29 cellular contexts compared by ENCODE assay signal in the genomic region with DNA sequence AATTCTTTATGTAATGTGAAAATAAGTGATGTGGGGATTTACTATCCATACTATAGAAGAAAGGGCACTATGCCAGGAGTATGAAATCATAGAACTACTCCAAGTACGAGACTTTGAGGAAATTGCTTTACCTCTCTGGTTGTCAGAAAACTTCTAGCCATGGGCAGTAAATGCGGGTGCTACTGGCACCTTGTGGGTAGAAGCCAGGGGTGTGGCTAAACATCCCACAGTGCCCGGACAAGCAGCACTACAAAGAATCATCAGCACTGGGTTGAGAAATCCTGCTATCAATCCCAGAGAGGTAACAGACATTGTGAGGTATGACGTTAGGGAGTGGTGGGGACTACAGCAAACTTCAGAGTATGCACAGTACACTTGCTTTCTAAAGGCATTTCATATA.
"Had no signal": no experiment of that assay in that cellular context is flagged by ENCODE, and none has a peak within 500 bp of the region (broad histone marks: within the 10 kb centered on the region; RNA-seq: fewer than 3 reads in every experiment).

No MANE protein-coding gene starts in this region.

- H3K27ac ChIP-seq: adrenal gland, body of pancreas, cardiac muscle cell, colonic mucosa, heart right ventricle, left lung, lower lobe of right lung, pancreas, prostate gland, stomach, suprapubic skin, tibial artery had no signal

- H3K27me3 ChIP-seq: adrenal gland, body of pancreas, cardiac muscle cell, colonic mucosa, pancreas, stomach, suprapubic skin, tibial artery had no signal

- ATAC-seq: activated CD4-positive, alpha-beta T cell treated with anti-CD3 and anti-CD28 coated beads for 36 hours; body of pancreas; heart right ventricle; lower lobe of right lung; mucosa of descending colon; pancreas; stimulated activated naive B cell treated with anti-CD40 and anti-IgM and Interleukin-4, amounts not matched to agents 10 μg/mL and 1 μg/mL and 100 μg/mL, for 72 hours; T-cell had no signal

- H3K27ac Mint-ChIP-seq: activated B cell treated with CpG ODN at 0.5 μM for 24 hours; activated CD4-positive, alpha-beta T cell treated with anti-CD3 and anti-CD28 coated beads for 36 hours; activated naive CD8-positive, alpha-beta T cell treated with anti-CD3 and anti-CD28 coated beads for 36 hours; stimulated activated naive B cell treated with anti-CD40 and anti-IgM and Interleukin-4, amounts not matched to agents 10 μg/mL and 1 μg/mL and 100 μg/mL, for 72 hours; T-cell had no signal

- H3K36me3 ChIP-seq: adrenal gland, cardiac muscle cell, colonic mucosa, heart right ventricle, left lung, lower lobe of right lung, pancreas, prostate gland, suprapubic skin had no signal

- H3K4me3 ChIP-seq: adrenal gland, body of pancreas, cardiac muscle cell, colonic mucosa, heart right ventricle, left lung, lower lobe of right lung, mucosa of descending colon, pancreas, prostate gland, stomach, suprapubic skin, tibial artery had no signal

- H3K9me3 Mint-ChIP-seq: activated naive CD8-positive, alpha-beta T cell treated with anti-CD3 and anti-CD28 coated beads for 36 hours; T-cell had no signal

- H3K4me1 ChIP-seq: adrenal gland, body of pancreas, colonic mucosa, left lung, lower lobe of right lung, pancreas, prostate gland, suprapubic skin had no signal

- H3K9me3 ChIP-seq: adrenal gland, colonic mucosa, lower lobe of right lung, mucosa of descending colon, pancreas, prostate gland, suprapubic skin had no signal

- DNase-seq: activated B cell treated with CpG ODN at 0.5 μM for 24 hours; activated CD4-positive, alpha-beta T cell treated with anti-CD3 and anti-CD28 coated beads for 36 hours; activated CD4-positive, alpha-beta T cell treated with anti-CD3 and anti-CD28 coated beads, Interleukin-2, amount 50 U/mL, for 4 hours; activated CD8-positive, alpha-beta memory T cell treated with anti-CD3 and anti-CD28 coated beads for 24 hours; activated effector memory CD4-positive, alpha-beta T cell treated with Interleukin-2 at 50 U/mL for 16 hours; activated naive CD4-positive, alpha-beta T cell treated with Interleukin-2 at 50 U/mL for 16 hours; activated naive CD8-positive, alpha-beta T cell treated with anti-CD3 and anti-CD28 coated beads for 36 hours; adrenal gland; aorta; body of pancreas; cerebellar nuclear complex; colonic mucosa; effector memory CD4-positive, alpha-beta T cell; erythroblast; heart right ventricle; kidney glomerular epithelial cell; left lung; lower lobe of right lung; mucosa of descending colon; pancreas; stimulated activated CD4-positive, alpha-beta T cell treated with anti-CD3 and anti-CD28 coated beads, Interleukin-15, amount 100 ng/mL, for 24 hours; stimulated activated CD4-positive, alpha-beta T cell treated with anti-CD3 and anti-CD28 coated beads, Interleukin-2, amount 100 ng/mL, for 24 hours; stimulated activated naive B cell treated with anti-CD40 and anti-IgM and Interleukin-4, amounts not matched to agents 10 μg/mL and 1 μg/mL and 100 μg/mL, for 72 hours; stomach; T-cell; tibial artery had no signal

- H3K4me3 Mint-ChIP-seq: activated B cell treated with CpG ODN at 0.5 μM for 24 hours; activated CD4-positive, alpha-beta T cell treated with anti-CD3 and anti-CD28 coated beads for 36 hours; activated naive CD8-positive, alpha-beta T cell treated with anti-CD3 and anti-CD28 coated beads for 36 hours; stimulated activated naive B cell treated with anti-CD40 and anti-IgM and Interleukin-4, amounts not matched to agents 10 μg/mL and 1 μg/mL and 100 μg/mL, for 72 hours; T-cell had no signal

- H3K27me3 Mint-ChIP-seq: activated CD4-positive, alpha-beta T cell treated with anti-CD3 and anti-CD28 coated beads for 36 hours; activated naive CD8-positive, alpha-beta T cell treated with anti-CD3 and anti-CD28 coated beads for 36 hours; T-cell had no signal
